In genomic region chr2:156429211-156429610, GRCh38 we compare ENCODE assay signal across 17 cellular contexts. TPM values are rescaled to one million over a fixed set of nuclear protein-coding genes. Genes with fewer than 3 reads are reported as not detected.
DNase-seq lines count a peak whose midpoint lies in the region; ATAC-seq and TF ChIP-seq lines count a peak whose summit lies in the region.
"Had no signal": no experiment of that assay in that cellular context is flagged by ENCODE, and none has a peak within 500 bp of the region (broad histone marks: within the 10 kb centered on the region; RNA-seq: fewer than 3 reads in every experiment).

No MANE protein-coding gene starts in this region.

- H3K4ac ChIP-seq in IMR-90 (ENCODE audit: low read depth, low read length), result no peak overlapping the region

- dilution Hi-C loops in IMR-90 (cut with HindIII; ENCODE audit: low sequenced_read_pairs, unreplicated experiment), result no loop called here

- no peaks in the 10 kb centered on the region for H3K9me1 ChIP-seq in IMR-90 (ENCODE audit: insufficient read depth, low read length)

- H2BK15ac ChIP-seq in IMR-90 (ENCODE audit: low read depth, low read length), result no peak overlapping the region

- H3K4me3 ChIP-seq in IMR-90 (ENCODE audit: insufficient read depth, low read depth, low read length), result no peak overlapping the region
- no peak overlapping the region for H3K4me3 ChIP-seq in tibial artery
- H3K4me3 ChIP-seq: MG63 had no signal

- H3K14ac ChIP-seq in IMR-90 (replicated peaks; ENCODE audit: low read depth, low read length), result no peak overlapping the region

- no peak overlapping the region for H3K56ac ChIP-seq in IMR-90 (ENCODE audit: extremely low read depth, insufficient read depth, low read length)

- in situ Hi-C loops in IMR-90 (cut with MboI; ENCODE audit: low sequenced_read_pairs), result no loop called here

- no peaks in the 10 kb centered on the region for H3K27me3 Mint-ChIP-seq in chondrocyte (ENCODE audit: low read depth)
- H3K27me3 Mint-ChIP-seq in osteocyte (ENCODE audit: unreplicated experiment), result no peaks in the 10 kb centered on the region

- intact Hi-C loops in IMR-90 (cut with micrococcal nuclease), result no loop called here
- intact Hi-C loops in tibial artery (cut with DNase I; ENCODE audit: low total_unique reads), result no loop called here

- CTCF ChIA-PET in IMR-90 (lab: Yijun Ruan, JAX), result no interaction called here

- POLR2A ChIA-PET in IMR-90 (lab: Charles Lee; ENCODE audit: unreplicated experiment), result no interaction called here

- peaks cover 53% of the 10 kb centered on the region for H3K4me1 Mint-ChIP-seq in chondrocyte (ENCODE audit: low read depth)
- H3K4me1 Mint-ChIP-seq in osteocyte (ENCODE audit: unreplicated experiment), result peaks cover 45% of the 10 kb centered on the region

- no peak overlapping the region for H4K8ac ChIP-seq in IMR-90 (ENCODE audit: low read depth in 2 of 2, low read length in 2 of 2)

- no peak overlapping the region for H2BK20ac ChIP-seq in IMR-90 (ENCODE audit: low read depth, low read length)

- no peak overlapping the region for H2BK5ac ChIP-seq in IMR-90 (ENCODE audit: low read depth, low read length, poor library complexity, severe bottlenecking)

- no peak overlapping the region; the same call in 1 of the 2 replicates for H3K18ac ChIP-seq in IMR-90 (ENCODE audit: low read depth, low read length)

- no peak overlapping the region for H3K27ac ChIP-seq in IMR-90 (ENCODE audit: insufficient read depth, low read length)
- H3K27ac ChIP-seq in tibial artery, result peak overlapping the region; percentile 5 to 66
- H3K27ac ChIP-seq: C4-2B had no signal

- H3K4me2 ChIP-seq in IMR-90 (ENCODE audit: low read depth, low read length), result no peak overlapping the region

- no peak overlapping the region for H2AFZ ChIP-seq in IMR-90 (replicated peaks; ENCODE audit: low read length, poor library complexity)

- H3K36me3 Mint-ChIP-seq in chondrocyte (ENCODE audit: low read depth) (no peaks in the 10 kb centered on the region), osteocyte (ENCODE audit: unreplicated experiment) (no peaks in the 10 kb centered on the region)

- ATAC-seq in IMR-90 (ENCODE audit: low read depth) (peak; percentile 18; the same call in 1 of the 2 replicates), GM18520 (IDR thresholded peaks at IDR 0.05; ENCODE audit: unreplicated experiment) (no peak)
- ATAC-seq: Panc1 had no signal

- H3K4me3 Mint-ChIP-seq in chondrocyte (ENCODE audit: unreplicated experiment) (no peak overlapping the region), osteocyte (ENCODE audit: unreplicated experiment) (no peak overlapping the region)
- H3K4me3 Mint-ChIP-seq: H9 had no signal

- no peaks in the 10 kb centered on the region; the same call in 1 of the 2 replicates for H3K27me3 ChIP-seq in IMR-90 (ENCODE audit: control insufficient read depth, insufficient read depth, low read length)
- no peaks in the 10 kb centered on the region for H3K27me3 ChIP-seq in tibial artery
- H3K27me3 ChIP-seq: MG63 had no signal

- H2BK120ac ChIP-seq in IMR-90 (ENCODE audit: low read depth, low read length), result no peak overlapping the region

- no peaks in the 10 kb centered on the region for H4K20me1 ChIP-seq in IMR-90 (ENCODE audit: insufficient read depth, low read length)

- H2AK9ac ChIP-seq in IMR-90 (replicated peaks; ENCODE audit: low read depth, low read length, poor library complexity), result no peak overlapping the region

- H3K9me3 ChIP-seq in IMR-90 (ENCODE audit: control insufficient read depth, insufficient read depth, low read length) (no peaks in the 10 kb centered on the region), tibial artery (no peaks in the 10 kb centered on the region)
- H3K9me3 ChIP-seq: MG63 had no signal

- H3K4me1 ChIP-seq in IMR-90 (ENCODE audit: control insufficient read depth, insufficient read depth, low read length) (peaks cover 6% of the 10 kb centered on the region; the same call in 1 of the 2 replicates), tibial artery (peaks cover 0 to 35% (median 12%) of the 10 kb centered on the region in 4 donors)

- H2AK5ac ChIP-seq in IMR-90 (ENCODE audit: low read depth, low read length), result no peak overlapping the region

- no peak overlapping the region for H4K91ac ChIP-seq in IMR-90 (ENCODE audit: insufficient read depth, low read depth, low read length)

- BruUV-seq in IMR-90 (replicated peaks; lab: Mats Ljungman, UMichigan), result no TSS peak

- no peak for TF ChIP-seq RAD21 in IMR-90 (IDR thresholded peaks at IDR 0.05; ENCODE audit: low read length)

- H3K27ac Mint-ChIP-seq in chondrocyte (ENCODE audit: unreplicated experiment), result peak overlapping the region; percentile 87
- H3K27ac Mint-ChIP-seq in osteocyte (ENCODE audit: unreplicated experiment), result peak overlapping the region; percentile 92
- H3K27ac Mint-ChIP-seq: H9 had no signal

- H3K79me1 ChIP-seq in IMR-90 (ENCODE audit: low read depth in 1 of 2, low read length in 2 of 2), result no peaks in the 10 kb centered on the region

- H3K9me3 Mint-ChIP-seq in chondrocyte (ENCODE audit: low read depth) (no peaks in the 10 kb centered on the region), osteocyte (ENCODE audit: unreplicated experiment) (no peaks in the 10 kb centered on the region)
- H3K9me3 Mint-ChIP-seq: H9 had no signal

- H4K5ac ChIP-seq in IMR-90 (ENCODE audit: low read depth, low read length), result no peak overlapping the region

- no peak for TF ChIP-seq CTCF in IMR-90 (conservative IDR thresholded peaks at IDR 0.05; ENCODE audit: low read depth, low read length)
- no peak for TF ChIP-seq CTCF in chondrocyte (IDR thresholded peaks at IDR 0.05)
- no peak for TF ChIP-seq CTCF in osteocyte (IDR thresholded peaks at IDR 0.05)
- TF ChIP-seq CTCF in tibial artery (IDR thresholded peaks at IDR 0.05), result no peak

- H3K23ac ChIP-seq in IMR-90 (ENCODE audit: low read depth, low read length), result no peak overlapping the region

- no peak overlapping the region for H3K9ac ChIP-seq in IMR-90 (ENCODE audit: low read depth, low read length)

- no peak for TF ChIP-seq POLR2A in IMR-90 (IDR thresholded peaks at IDR 0.05; ENCODE audit: low read depth, low read length)

- no peaks in the 10 kb centered on the region for H3K36me3 ChIP-seq in IMR-90 (ENCODE audit: control insufficient read depth, insufficient read depth, low read length)
- H3K36me3 ChIP-seq in tibial artery, result no peaks in the 10 kb centered on the region
- H3K36me3 ChIP-seq: MG63 had no signal

- DNase-seq in IMR-90, result no peak
- no peak for DNase-seq in chondrocyte (ENCODE audit: low spot score)
- DNase-seq in osteocyte (ENCODE audit: extremely low spot score, unreplicated experiment), result no peak
- DNase-seq in tibial artery, result no peak
- DNase-seq in NCI-H1694 (lab: John Stamatoyannopoulos, UW), result no peak
- DNase-seq in NK-92 (lab: John Stamatoyannopoulos, UW; ENCODE audit: unreplicated experiment), result no peak
- DNase-seq: DND-41, GDM1, H9, Karpas-422, MG63, NCI-H1092, NCI-H146, NCI-H524 had no signal

TF ChIP-seq in IMR-90, 13 proteins besides CTCF, POLR2A, EP300 and RAD21:
- no peak for TF ChIP-seq MAZ (IDR thresholded peaks at IDR 0.05; ENCODE audit: borderline replicate concordance, low read depth, low read length)
- TF ChIP-seq CHD1 (IDR thresholded peaks at IDR 0.05; ENCODE audit: low read depth, low read length), result no peak
- no peak for TF ChIP-seq USF2 (IDR thresholded peaks at IDR 0.05; ENCODE audit: low read depth, low read length)
- TF ChIP-seq ELK1 (IDR thresholded peaks at IDR 0.05; ENCODE audit: borderline replicate concordance, low read depth, low read length), result no peak
- TF ChIP-seq CEBPB (IDR thresholded peaks at IDR 0.05; ENCODE audit: low read depth, low read length), result no peak
- TF ChIP-seq NFE2L2 (IDR thresholded peaks at IDR 0.05; ENCODE audit: low read depth, low read length), result no peak
- TF ChIP-seq BHLHE40 (IDR thresholded peaks at IDR 0.05; ENCODE audit: low read depth, low read length), result no peak
- TF ChIP-seq MXI1 (IDR thresholded peaks at IDR 0.05; ENCODE audit: borderline replicate concordance, low read depth, low read length), result no peak
- TF ChIP-seq RFX5 (IDR thresholded peaks at IDR 0.05; ENCODE audit: low read depth, low read length), result no peak
- TF ChIP-seq FOS (IDR thresholded peaks at IDR 0.05; ENCODE audit: low read depth, low read length), result no peak
- no peak for TF ChIP-seq SMC3 (IDR thresholded peaks at IDR 0.05; ENCODE audit: low read depth, low read length)
- no peak for TF ChIP-seq MAFK (IDR thresholded peaks at IDR 0.05; ENCODE audit: low read depth, low read length)
- no peak for TF ChIP-seq RCOR1 (IDR thresholded peaks at IDR 0.05; ENCODE audit: insufficient replicate concordance, low read length)
TF ChIP-seq in IMR-90: peak in this region for 0.

RNA-seq across cellular contexts. Expression of gene GPD2, which starts 7.0 kb away (rescaled TPM):
- total RNA-seq in IMR-90 (2012; rRNA removed), result 100 and 153 TPM in 2 replicates
- 12.0 and 20.4 TPM in 2 replicates for polyA plus RNA-seq in IMR-90 (2012; rRNA removed)
- polyA plus RNA-seq in IMR-90 (2012; cell fraction: cytosol; rRNA removed), result 2.3 and 4.5 TPM in 2 replicates
- 1.8 and 9.7 TPM in 2 replicates for polyA plus RNA-seq in IMR-90 (2012; cell fraction: nucleus; rRNA removed; ENCODE audit: low replicate concordance)
- 21.1 to 29.1 TPM (median 25.5 TPM) in 3 replicates for total RNA-seq in chondrocyte
- total RNA-seq in osteocyte, result 21.4 and 21.8 TPM in 2 replicates
